21 cellular contexts compared by ENCODE assay signal in genomic region chr11:80379620-80380278, GRCh38.
"Had no signal": no experiment of that assay in that cellular context is flagged by ENCODE, and none has a peak within 500 bp of the region (broad histone marks: within the 10 kb centered on the region; RNA-seq: fewer than 3 reads in every experiment).

No MANE protein-coding gene starts in this region.

- ATAC-seq: activated CD8-positive, alpha-beta T cell treated with anti-CD3 and anti-CD28 coated beads, Interleukin-2, amount 10 ng/mL, durations not matched to agents 7 days and 5 days; body of pancreas; left ventricle myocardium superior; naive thymus-derived CD4-positive, alpha-beta T cell had no signal

- H3K4me3 ChIP-seq: body of pancreas, prostate gland, right atrium auricular region, tibial nerve, uterus had no signal

- H3K36me3 ChIP-seq: prostate gland, right atrium auricular region, tibial nerve, uterus had no signal

- H3K9me3 ChIP-seq: body of pancreas, prostate gland, right atrium auricular region, tibial nerve, uterus had no signal

- H3K4me1 ChIP-seq: body of pancreas, right atrium auricular region, tibial nerve, uterus had no signal

- H3K27ac ChIP-seq: body of pancreas, prostate gland, right atrium auricular region, tibial nerve, uterus had no signal

- DNase-seq: activated CD4-positive, alpha-beta T cell treated with anti-CD3 and anti-CD28 coated beads, Interleukin-2, amount 10 ng/mL, durations not matched to agents 24 days and 14 days; activated CD4-positive, CD25-positive, alpha-beta regulatory T cell; activated CD8-positive, alpha-beta T cell treated with anti-CD3 and anti-CD28 coated beads, Interleukin-2, amount 10 ng/mL, durations not matched to agents 7 days and 5 days; activated naive CD4-positive, alpha-beta T cell treated with Interleukin-2 at 50 U/mL for 16 hours; activated naive CD8-positive, alpha-beta T cell treated with anti-CD3 and anti-CD28 coated beads, Interleukin-2, amount 10 ng/mL, durations not matched to agents 7 days and 5 days; activated T-cell treated with anti-CD3 and anti-CD28 coated beads, Interleukin-2, amount 50 U/mL, for 24 hours; body of pancreas; dermis blood vessel endothelial cell; head of caudate nucleus; kidney; left ventricle myocardium superior; naive thymus-derived CD4-positive, alpha-beta T cell; stimulated activated CD4-positive, alpha-beta T cell treated with anti-CD3 and anti-CD28 coated beads, Interleukin-12 subunit alpha, Interleukin-12 subunit beta, amount 100 ng/mL, for 4 hours; stimulated activated CD4-positive, alpha-beta T cell treated with anti-CD3 and anti-CD28 coated beads, Interleukin-1b, Interleukin-23, amount 100 ng/mL, for 48 hours; stimulated activated naive CD4-positive, alpha-beta T cell treated with Interleukin-2 at 50 U/mL for 16 hours; substantia nigra; T-helper 9 cell; uterus had no signal

- H3K27me3 ChIP-seq: body of pancreas, right atrium auricular region, tibial nerve, uterus had no signal
